14 cellular contexts compared by ENCODE assay signal in the genomic region with DNA sequence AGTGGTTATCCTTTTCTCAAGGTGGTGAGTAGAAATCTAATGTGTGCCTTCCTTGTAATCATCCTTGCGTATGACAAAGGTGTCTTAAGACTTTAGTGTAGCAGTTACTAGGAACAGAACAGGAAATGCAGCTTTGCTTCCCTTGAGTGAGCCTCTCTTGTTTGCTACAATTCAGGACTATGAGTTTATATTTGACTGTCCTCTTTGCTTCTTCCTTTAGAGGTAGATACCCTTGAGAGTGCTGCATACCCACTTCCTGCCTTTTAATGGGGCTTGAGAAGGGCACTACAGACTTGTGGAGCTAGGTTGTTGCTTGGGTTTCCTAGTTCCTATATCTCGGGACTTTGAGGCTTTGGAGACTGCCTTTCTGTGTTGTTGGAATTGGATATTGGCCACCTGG. TPM values are rescaled to one million over a fixed set of nuclear protein-coding genes. Genes with fewer than 3 reads are reported as not detected.
DNase-seq lines count a peak whose midpoint lies in the region; ATAC-seq, FAIRE-seq and TF ChIP-seq lines count a peak whose summit lies in the region.
"Had no signal": no experiment of that assay in that cellular context is flagged by ENCODE, and none has a peak within 500 bp of the region (broad histone marks: within the 10 kb centered on the region; RNA-seq: fewer than 3 reads in every experiment).

No MANE protein-coding gene starts in this region.

- peaks cover 9 to 27% of the 10 kb centered on the region in 2 experiments for H3K36me3 ChIP-seq in keratinocyte (ENCODE audit: control insufficient read depth in 2 of 2, extremely low read depth in 1 of 2, insufficient read depth in 2 of 2, low read length in 2 of 2)

- no peak overlapping the region for H2AFZ ChIP-seq in keratinocyte (ENCODE audit: control insufficient read depth, low read length)

- H3K4me3 ChIP-seq in GM12865 (ENCODE audit: low read depth, low read length) (no peak overlapping the region), keratinocyte (ENCODE audit: control insufficient read depth in 2 of 3, extremely low read depth in 1 of 3, insufficient read depth in 2 of 3, low read depth in 1 of 3, low read length in 3 of 3) (no peak overlapping the region)

- dilution Hi-C loops in keratinocyte (cut with MboI; ENCODE audit: extremely low pct_ligation_motif_present, low sequenced_read_pairs) = no loop called here

- TF ChIP-seq CTCF in GM12865 (IDR thresholded peaks at IDR 0.05; ENCODE audit: insufficient read depth, low read depth, low read length, missing control alignments) (no peak), keratinocyte (optimal IDR thresholded peaks at IDR 0.05 in 1 of 3, IDR thresholded peaks at IDR 0.05 in 1 of 3, conservative IDR thresholded peaks at IDR 0.05 in 1 of 3; ENCODE audit: extremely low read depth in 1 of 3, insufficient read depth in 2 of 3, low read length in 3 of 3) (no peak), D721Med (IDR thresholded peaks at IDR 0.05; ENCODE audit: insufficient read depth, missing control alignments) (no peak)

- no peaks in the 10 kb centered on the region for H3K4me1 ChIP-seq in keratinocyte (ENCODE audit: control insufficient read depth, extremely low read depth, insufficient read depth, low read length)

- DNase-seq in GM12865 (ENCODE audit: low read depth) = peak; percentile 72
- no peak for DNase-seq in keratinocyte (ENCODE audit: low read depth, low spot score)
- no peak for DNase-seq in stimulated activated CD4-positive, alpha-beta T cell treated with anti-CD3 and anti-CD28 coated beads, Interleukin-2, amount 100 ng/mL, for 24 hours
- no peak for DNase-seq in D721Med (ENCODE audit: insufficient read length, low spot score)
- no peak for DNase-seq in A172 (ENCODE audit: low spot score)
- DNase-seq: Calu3; effector memory CD4-positive, alpha-beta T cell; stimulated activated CD4-positive, alpha-beta T cell treated with anti-CD3 and anti-CD28 coated beads, Interleukin-2, amount 100 ng/mL, for 48 hours had no signal

- ATAC-seq in GM21390 (IDR thresholded peaks at IDR 0.05; ENCODE audit: unreplicated experiment) (peak; percentile 78), HG03565 (IDR thresholded peaks at IDR 0.05; ENCODE audit: unreplicated experiment) (peak; percentile 57), HG02571 (IDR thresholded peaks at IDR 0.05; ENCODE audit: unreplicated experiment) (no peak)

- no peaks in the 10 kb centered on the region for H3K9me3 ChIP-seq in keratinocyte (ENCODE audit: control insufficient read depth, low read depth, low read length)

- peak; percentile 34 for FAIRE-seq in keratinocyte (lab: Jason Lieb, UNC)
- no peak for FAIRE-seq in D721Med (lab: Jason Lieb, UNC)

- H3K27ac ChIP-seq in keratinocyte (ENCODE audit: control insufficient read depth, insufficient read depth, low read length) = no peak overlapping the region

- no peaks in the 10 kb centered on the region for H3K27me3 ChIP-seq in keratinocyte (ENCODE audit: control insufficient read depth, extremely low read depth, insufficient read depth, low read length)

- H3K4me2 ChIP-seq in keratinocyte (ENCODE audit: control insufficient read depth, extremely low read depth, insufficient read depth, low read depth, low read length) = no peak overlapping the region

- no peaks in the 10 kb centered on the region for H3K79me2 ChIP-seq in keratinocyte (ENCODE audit: control insufficient read depth, insufficient read depth, low read length)

- H3K9ac ChIP-seq in keratinocyte (ENCODE audit: control insufficient read depth, extremely low read depth, insufficient read depth, low read length) = no peak overlapping the region

- no peaks in the 10 kb centered on the region for H4K20me1 ChIP-seq in keratinocyte (ENCODE audit: control insufficient read depth, extremely low read depth, insufficient read depth, low read length)

- H3K9me1 ChIP-seq in keratinocyte (ENCODE audit: control insufficient read depth, extremely low read depth, insufficient read depth, low read length) = no peaks in the 10 kb centered on the region

RNA-seq across cellular contexts. Expression of a gene that starts 3.8 kb away (rescaled TPM):
- not detected in 3 replicates for polyA plus RNA-seq in keratinocyte
- polyA plus RNA-seq in keratinocyte (2011; ENCODE audit: low read depth) = not detected
- polyA plus RNA-seq in keratinocyte (2011; cell fraction: cytosol; rRNA removed) = not detected in 2 replicates
- polyA plus RNA-seq in keratinocyte (2011; cell fraction: nucleus; rRNA removed) = not detected in 2 replicates
- 0.79 TPM in 1 of 2 replicates, not detected in the other for polyA plus RNA-seq in keratinocyte (2012; ENCODE audit: low replicate concordance)
- polyA minus RNA-seq in keratinocyte = not detected in 3 replicates
- polyA minus RNA-seq in keratinocyte (2011; cell fraction: cytosol; rRNA and poly(A)+ RNA removed) = not detected
- polyA minus RNA-seq in keratinocyte (2011; cell fraction: nucleus; rRNA and poly(A)+ RNA removed) = not detected in 2 replicates
- total RNA-seq in A172 (2014; rRNA removed; shearing (Covaris generic)) = not detected in 2 replicates
- total RNA-seq: activated naive CD4-positive, alpha-beta T cell treated with anti-CD3 and anti-CD28 coated beads, Interleukin-2, amount 50 U/mL, for 72 hours; Calu3; HT1080 had no signal
- polyA plus RNA-seq: urinary bladder had no signal
